ENCODE assay signal across 28 cellular contexts in genomic region chr16:19363741-19364140, GRCh38.
"Had no signal": no experiment of that assay in that cellular context is flagged by ENCODE, and none has a peak within 500 bp of the region (broad histone marks: within the 10 kb centered on the region; RNA-seq: fewer than 3 reads in every experiment).

No MANE protein-coding gene starts in this region.

- DNase-seq: activated B cell treated with CpG ODN at 0.5 μM for 24 hours; activated CD4-positive, alpha-beta T cell treated with anti-CD3 and anti-CD28 coated beads for 1 hour; activated CD4-positive, alpha-beta T cell treated with anti-CD3 and anti-CD28 coated beads, Interleukin-2, amount 10 ng/mL, durations not matched to agents 24 days and 14 days; activated CD4-positive, alpha-beta T cell treated with anti-CD3 and anti-CD28 coated beads, Interleukin-2, amount 50 U/mL, for 48 hours; activated CD8-positive, alpha-beta memory T cell treated with anti-CD3 and anti-CD28 coated beads, Interleukin-2, amount 10 ng/mL, durations not matched to agents 7 days and 5 days; activated effector memory CD4-positive, alpha-beta T cell treated with Interleukin-2 at 50 U/mL for 16 hours; activated naive CD4-positive, alpha-beta T cell treated with Interleukin-2 at 50 U/mL for 16 hours; activated naive CD8-positive, alpha-beta T cell treated with anti-CD3 and anti-CD28 coated beads, Interleukin-2, amount 50 U/mL, for 24 hours; activated T-cell treated with anti-CD3 and anti-CD28 coated beads, Interleukin-2, amount 50 U/mL, for 24 hours; amniotic stem cell; brain microvascular endothelial cell; KG1; MG63; MV-4-11; NCI-H1092 treated with DMSO at 0.1 percent for 48 hours; NCI-H1417 treated with DMSO at 0.1 percent for 48 hours; NCI-H1694 treated with DMSO at 0.1 percent for 48 hours; NCI-H2029 treated with DMSO at 0.1 percent for 48 hours; NCI-H2227 treated with DMSO at 0.1 percent for 48 hours; NCI-H446 treated with DMSO at 0.1 percent for 48 hours; NCI-H524 treated with DMSO at 0.1 percent for 48 hours; NCI-H748 treated with DMSO at 0.1 percent for 48 hours; RPMI8226; T-cell; T-helper 2 cell; T1000 had no signal

- ATAC-seq: activated CD8-positive, alpha-beta memory T cell treated with anti-CD3 and anti-CD28 coated beads, Interleukin-2, amount 10 ng/mL, durations not matched to agents 7 days and 5 days; activated naive CD4-positive, alpha-beta T cell treated with anti-CD3 and anti-CD28 coated beads, Interleukin-2, amount 50 U/mL, for 72 hours; activated naive CD8-positive, alpha-beta T cell treated with anti-CD3 and anti-CD28 coated beads, Interleukin-2, amount 50 U/mL, for 24 hours; Right ventricle myocardium inferior; T-cell had no signal
